ENCODE assay signal across 1 cellular context in the genomic region with DNA sequence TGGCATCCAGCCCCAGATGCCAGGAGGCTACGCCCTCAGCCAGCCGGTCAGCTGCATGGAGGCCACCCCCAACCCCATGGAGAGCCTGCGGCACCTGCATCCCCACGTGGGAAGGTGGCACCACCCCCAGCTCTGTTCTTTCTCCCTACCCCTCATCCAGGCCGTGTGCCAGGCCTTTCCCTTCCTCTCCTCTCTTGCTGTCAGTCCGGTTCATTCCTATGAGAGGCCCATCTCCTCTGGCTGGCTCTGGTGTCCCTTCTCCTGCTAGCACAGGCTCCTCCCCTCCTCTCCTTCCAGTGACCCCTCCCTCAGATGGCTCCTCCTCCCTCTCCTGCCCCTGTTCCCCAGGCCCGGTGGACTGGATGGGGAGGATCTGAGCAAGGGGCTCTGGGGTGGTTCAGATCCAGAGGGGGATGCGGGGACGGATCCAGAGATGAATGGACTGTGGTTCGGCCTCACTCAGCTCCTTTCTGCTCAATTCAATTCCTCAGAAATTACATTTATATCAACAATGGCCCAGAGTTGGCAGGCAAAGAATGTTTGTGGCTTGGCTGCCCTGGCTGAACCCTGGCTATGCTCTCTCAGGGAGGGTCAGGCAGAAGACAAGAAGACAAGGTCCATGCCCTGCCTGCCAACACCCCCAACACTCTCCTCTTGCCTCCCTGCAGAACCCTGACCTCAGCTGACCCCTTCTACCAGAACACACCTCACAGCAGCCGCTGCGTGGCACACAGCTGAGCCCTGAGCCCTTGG.
TF ChIP-seq lines count a peak whose summit lies in the region.

No MANE protein-coding gene starts in this region.

TF ChIP-seq in HepG2, 621 proteins besides CTCF, POLR2A, EP300 and RAD21 (continued from another document and continues in another):
- TF ChIP-seq, protein P1, sequence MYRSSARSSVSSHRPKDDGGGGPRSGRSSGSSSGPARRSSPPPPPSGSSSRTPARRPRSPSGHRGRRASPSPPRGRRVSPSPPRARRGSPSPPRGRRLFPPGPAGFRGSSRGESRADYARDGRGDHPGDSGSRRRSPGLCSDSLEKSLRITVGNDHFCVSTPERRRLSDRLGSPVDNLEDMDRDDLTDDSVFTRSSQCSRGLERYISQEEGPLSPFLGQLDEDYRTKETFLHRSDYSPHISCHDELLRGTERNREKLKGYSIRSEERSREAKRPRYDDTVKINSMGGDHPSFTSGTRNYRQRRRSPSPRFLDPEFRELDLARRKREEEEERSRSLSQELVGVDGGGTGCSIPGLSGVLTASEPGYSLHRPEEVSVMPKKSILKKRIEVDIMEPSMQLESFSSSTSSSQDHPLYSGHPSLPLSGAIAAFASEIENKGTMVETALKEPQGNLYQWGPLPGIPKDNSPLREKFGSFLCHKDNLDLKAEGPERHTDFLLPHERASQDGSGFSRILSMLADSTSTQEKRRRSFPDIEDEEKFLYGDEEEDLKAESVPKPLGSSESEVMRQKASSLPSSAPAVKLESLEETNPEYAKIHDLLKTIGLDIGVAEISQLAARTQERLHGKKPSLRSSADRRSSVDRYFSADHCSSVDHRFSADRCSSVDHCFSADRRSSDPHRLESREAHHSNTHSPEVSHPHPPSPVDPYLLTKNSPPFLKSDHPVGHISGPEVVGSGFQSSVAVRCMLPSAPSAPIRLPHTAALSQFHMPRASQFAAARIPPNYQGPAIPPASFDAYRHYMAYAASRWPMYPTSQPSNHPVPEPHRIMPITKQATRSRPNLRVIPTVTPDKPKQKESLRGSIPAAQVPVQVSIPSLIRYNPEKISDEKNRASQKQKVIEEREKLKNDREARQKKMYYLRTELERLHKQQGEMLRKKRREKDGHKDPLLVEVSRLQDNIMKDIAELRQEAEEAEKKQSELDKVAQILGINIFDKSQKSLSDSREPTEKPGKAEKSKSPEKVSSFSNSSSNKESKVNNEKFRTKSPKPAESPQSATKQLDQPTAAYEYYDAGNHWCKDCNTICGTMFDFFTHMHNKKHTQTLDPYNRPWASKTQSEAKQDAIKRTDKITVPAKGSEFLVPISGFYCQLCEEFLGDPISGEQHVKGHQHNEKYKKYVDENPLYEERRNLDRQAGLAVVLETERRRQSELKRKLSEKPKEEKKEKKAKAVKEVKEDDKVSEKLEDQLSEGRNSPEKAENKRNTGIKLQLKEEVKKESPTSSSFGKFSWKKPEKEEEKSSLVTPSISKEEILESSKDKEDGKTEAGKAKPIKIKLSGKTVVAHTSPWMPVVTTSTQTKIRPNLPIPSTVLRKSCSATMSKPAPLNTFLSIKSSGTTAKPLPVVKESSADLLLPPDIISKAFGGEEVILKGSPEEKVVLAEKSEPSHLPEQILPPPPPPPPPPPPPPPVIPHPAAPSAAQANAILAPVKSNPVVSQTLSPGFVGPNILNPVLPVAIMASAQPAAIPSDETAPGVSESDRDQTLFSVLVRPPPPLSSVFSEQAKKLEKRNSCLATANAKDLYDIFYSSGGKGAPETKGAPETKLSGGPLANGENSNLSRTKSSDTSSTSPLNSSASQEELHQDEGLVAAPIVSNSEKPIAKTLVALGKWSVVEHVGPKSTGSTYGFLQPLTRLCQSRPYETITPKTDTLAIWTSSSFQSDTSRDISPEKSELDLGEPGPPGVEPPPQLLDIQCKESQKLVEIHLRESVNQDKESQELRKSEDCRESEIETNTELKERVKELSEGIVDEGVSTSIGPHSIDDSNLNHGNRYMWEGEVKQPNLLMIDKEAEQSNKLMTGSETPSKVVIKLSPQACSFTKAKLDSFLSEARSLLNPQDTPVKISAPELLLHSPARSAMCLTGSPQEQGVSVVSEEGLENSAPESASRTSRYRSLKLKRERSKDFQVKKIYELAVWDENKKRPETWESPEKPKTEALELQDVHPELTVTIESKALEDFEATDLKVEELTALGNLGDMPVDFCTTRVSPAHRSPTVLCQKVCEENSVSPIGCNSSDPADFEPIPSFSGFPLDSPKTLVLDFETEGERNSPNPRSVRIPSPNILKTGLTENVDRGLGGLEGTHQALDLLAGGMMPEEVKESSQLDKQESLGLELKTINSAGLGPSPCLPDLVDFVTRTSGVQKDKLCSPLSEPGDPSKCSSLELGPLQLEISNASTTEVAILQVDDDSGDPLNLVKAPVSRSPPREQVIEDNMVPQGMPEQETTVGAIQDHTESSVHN (CRISPR knock-in tag; IDR thresholded peaks at IDR 0.05), result no peak
- 0 out of 2 replicates have a peak, but pooled peaks have one; percentile 17 for TF ChIP-seq ZNF772 (CRISPR knock-in tag; IDR thresholded peaks at IDR 0.05)
- TF ChIP-seq NCOA1 (CRISPR knock-in tag; IDR thresholded peaks at IDR 0.05), result no peak
- no peak for TF ChIP-seq NFIC (IDR thresholded peaks at IDR 0.05; ENCODE audit: low read length)
- TF ChIP-seq ZNF720 (CRISPR knock-in tag; IDR thresholded peaks at IDR 0.05), result no peak
- TF ChIP-seq FOXO1 (CRISPR knock-in tag; IDR thresholded peaks at IDR 0.05), result no peak
- TF ChIP-seq AFF4 (CRISPR knock-in tag; IDR thresholded peaks at IDR 0.05), result no peak
- TF ChIP-seq ZC3H13 (CRISPR knock-in tag; IDR thresholded peaks at IDR 0.05), result no peak
- TF ChIP-seq, protein P2, sequence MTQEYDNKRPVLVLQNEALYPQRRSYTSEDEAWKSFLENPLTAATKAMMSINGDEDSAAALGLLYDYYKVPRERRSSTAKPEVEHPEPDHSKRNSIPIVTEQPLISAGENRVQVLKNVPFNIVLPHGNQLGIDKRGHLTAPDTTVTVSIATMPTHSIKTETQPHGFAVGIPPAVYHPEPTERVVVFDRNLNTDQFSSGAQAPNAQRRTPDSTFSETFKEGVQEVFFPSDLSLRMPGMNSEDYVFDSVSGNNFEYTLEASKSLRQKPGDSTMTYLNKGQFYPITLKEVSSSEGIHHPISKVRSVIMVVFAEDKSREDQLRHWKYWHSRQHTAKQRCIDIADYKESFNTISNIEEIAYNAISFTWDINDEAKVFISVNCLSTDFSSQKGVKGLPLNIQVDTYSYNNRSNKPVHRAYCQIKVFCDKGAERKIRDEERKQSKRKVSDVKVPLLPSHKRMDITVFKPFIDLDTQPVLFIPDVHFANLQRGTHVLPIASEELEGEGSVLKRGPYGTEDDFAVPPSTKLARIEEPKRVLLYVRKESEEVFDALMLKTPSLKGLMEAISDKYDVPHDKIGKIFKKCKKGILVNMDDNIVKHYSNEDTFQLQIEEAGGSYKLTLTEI (CRISPR knock-in tag; conservative IDR thresholded peaks at IDR 0.05), result no peak
- TF ChIP-seq NONO (IDR thresholded peaks at IDR 0.05), result no peak
- TF ChIP-seq NONO (CRISPR knock-in tag; conservative IDR thresholded peaks at IDR 0.05), result 0 out of 2 replicates have a peak, but pooled peaks have one; percentile 20
- TF ChIP-seq ZMYM2 (CRISPR knock-in tag; IDR thresholded peaks at IDR 0.05), result no peak
- no peak for TF ChIP-seq POLR2AphosphoS2 (IDR thresholded peaks at IDR 0.05; ENCODE audit: low read depth, low read length)
- no peak for TF ChIP-seq KLF15 (CRISPR knock-in tag; IDR thresholded peaks at IDR 0.05; ENCODE audit: borderline replicate concordance)
- TF ChIP-seq ARID2 (CRISPR knock-in tag; IDR thresholded peaks at IDR 0.05; ENCODE audit: borderline replicate concordance), result no peak
- peak; percentile 77 for TF ChIP-seq RXRA (CRISPR knock-in tag; IDR thresholded peaks at IDR 0.05)
- no peak for TF ChIP-seq RFX1 (IDR thresholded peaks at IDR 0.05)
- TF ChIP-seq HMG20B (CRISPR knock-in tag; conservative IDR thresholded peaks at IDR 0.05), result no peak
- TF ChIP-seq ZSCAN25 (CRISPR knock-in tag; IDR thresholded peaks at IDR 0.05), result peak; percentile 69; the same call in 1 of the 2 replicates
- no peak for TF ChIP-seq XRCC5 (optimal IDR thresholded peaks at IDR 0.05; ENCODE audit: low read length)
- TF ChIP-seq PREB (CRISPR knock-in tag; IDR thresholded peaks at IDR 0.05), result no peak
- TF ChIP-seq, protein P3, sequence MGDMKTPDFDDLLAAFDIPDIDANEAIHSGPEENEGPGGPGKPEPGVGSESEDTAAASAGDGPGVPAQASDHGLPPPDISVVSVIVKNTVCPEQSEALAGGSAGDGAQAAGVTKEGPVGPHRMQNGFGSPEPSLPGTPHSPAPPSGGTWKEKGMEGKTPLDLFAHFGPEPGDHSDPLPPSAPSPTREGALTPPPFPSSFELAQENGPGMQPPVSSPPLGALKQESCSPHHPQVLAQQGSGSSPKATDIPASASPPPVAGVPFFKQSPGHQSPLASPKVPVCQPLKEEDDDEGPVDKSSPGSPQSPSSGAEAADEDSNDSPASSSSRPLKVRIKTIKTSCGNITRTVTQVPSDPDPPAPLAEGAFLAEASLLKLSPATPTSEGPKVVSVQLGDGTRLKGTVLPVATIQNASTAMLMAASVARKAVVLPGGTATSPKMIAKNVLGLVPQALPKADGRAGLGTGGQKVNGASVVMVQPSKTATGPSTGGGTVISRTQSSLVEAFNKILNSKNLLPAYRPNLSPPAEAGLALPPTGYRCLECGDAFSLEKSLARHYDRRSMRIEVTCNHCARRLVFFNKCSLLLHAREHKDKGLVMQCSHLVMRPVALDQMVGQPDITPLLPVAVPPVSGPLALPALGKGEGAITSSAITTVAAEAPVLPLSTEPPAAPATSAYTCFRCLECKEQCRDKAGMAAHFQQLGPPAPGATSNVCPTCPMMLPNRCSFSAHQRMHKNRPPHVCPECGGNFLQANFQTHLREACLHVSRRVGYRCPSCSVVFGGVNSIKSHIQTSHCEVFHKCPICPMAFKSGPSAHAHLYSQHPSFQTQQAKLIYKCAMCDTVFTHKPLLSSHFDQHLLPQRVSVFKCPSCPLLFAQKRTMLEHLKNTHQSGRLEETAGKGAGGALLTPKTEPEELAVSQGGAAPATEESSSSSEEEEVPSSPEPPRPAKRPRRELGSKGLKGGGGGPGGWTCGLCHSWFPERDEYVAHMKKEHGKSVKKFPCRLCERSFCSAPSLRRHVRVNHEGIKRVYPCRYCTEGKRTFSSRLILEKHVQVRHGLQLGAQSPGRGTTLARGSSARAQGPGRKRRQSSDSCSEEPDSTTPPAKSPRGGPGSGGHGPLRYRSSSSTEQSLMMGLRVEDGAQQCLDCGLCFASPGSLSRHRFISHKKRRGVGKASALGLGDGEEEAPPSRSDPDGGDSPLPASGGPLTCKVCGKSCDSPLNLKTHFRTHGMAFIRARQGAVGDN (CRISPR knock-in tag; IDR thresholded peaks at IDR 0.05), result no peak; the same call in 1 of the 2 replicates
- TF ChIP-seq ZBTB7B (CRISPR knock-in tag; IDR thresholded peaks at IDR 0.05), result no peak
- no peak for TF ChIP-seq HNF1B (CRISPR knock-in tag; IDR thresholded peaks at IDR 0.05)
- no peak for TF ChIP-seq HDAC2 (CRISPR knock-in tag; IDR thresholded peaks at IDR 0.05)
- TF ChIP-seq PRMT3 (CRISPR knock-in tag; IDR thresholded peaks at IDR 0.05; ENCODE audit: borderline replicate concordance, low read depth), result no peak
- TF ChIP-seq ZBTB7A (CRISPR knock-in tag; IDR thresholded peaks at IDR 0.05), result no peak
- TF ChIP-seq RXRB (CRISPR knock-in tag; IDR thresholded peaks at IDR 0.05; ENCODE audit: borderline replicate concordance), result peak; percentile 80
- no peak for TF ChIP-seq ZNF296 (CRISPR knock-in tag; conservative IDR thresholded peaks at IDR 0.05)
- TF ChIP-seq EED (CRISPR knock-in tag; IDR thresholded peaks at IDR 0.05), result 0 out of 2 replicates have a peak, but pooled peaks have one; percentile 22
- no peak for TF ChIP-seq ZNF362 (CRISPR knock-in tag; IDR thresholded peaks at IDR 0.05; ENCODE audit: borderline replicate concordance)
